Comparison of ENCODE assay signal across 9 cellular contexts in genomic region chr5:140402258-140403074, GRCh38. TPM values are rescaled to one million over a fixed set of nuclear protein-coding genes. Genes with fewer than 3 reads are reported as not detected.
DNase-seq lines count a peak whose midpoint lies in the region; ATAC-seq and TF ChIP-seq lines count a peak whose summit lies in the region.
"Had no signal": no experiment of that assay in that cellular context is flagged by ENCODE, and none has a peak within 500 bp of the region (broad histone marks: within the 10 kb centered on the region; RNA-seq: fewer than 3 reads in every experiment).

No MANE protein-coding gene starts in this region.

- no peaks in the 10 kb centered on the region for H3K9me3 Mint-ChIP-seq in osteocyte (ENCODE audit: unreplicated experiment)

- no peak for TF ChIP-seq EP300 in gastroesophageal sphincter (IDR thresholded peaks at IDR 0.05)

- peaks cover 8 to 56% (median 20%) of the 10 kb centered on the region in 3 donors for H3K4me1 ChIP-seq in gastroesophageal sphincter
- H3K4me1 ChIP-seq in tibial artery, result peaks cover 0 to 50% (median 30%) of the 10 kb centered on the region in 4 donors

- WGBS in gastroesophageal sphincter (ENCODE audit: low coverage in 1 of 2), 2 donors, result 3 to 8% methylated on average over 8 to 11 of the region's 36 CpGs

- intact Hi-C loops in tibial artery (cut with DNase I; ENCODE audit: low total_unique reads), result loop anchor here (5.0 to 10.0 kb wide), 4 partner anchors 162 to 1112 kb away; partner anchors contain the start of genes APBB3, HARS1, HARS2 and IK

- peaks cover 3% of the 10 kb centered on the region for H3K36me3 Mint-ChIP-seq in osteocyte (ENCODE audit: unreplicated experiment)
- H3K36me3 Mint-ChIP-seq: activated naive CD8-positive, alpha-beta T cell had no signal

- H3K4me3 Mint-ChIP-seq in osteocyte (ENCODE audit: unreplicated experiment), result no peak overlapping the region
- H3K4me3 Mint-ChIP-seq: activated naive CD8-positive, alpha-beta T cell had no signal

- H3K4me1 Mint-ChIP-seq in osteocyte (ENCODE audit: unreplicated experiment), result peaks cover 26% of the 10 kb centered on the region

- TF ChIP-seq CTCF in gastroesophageal sphincter (IDR thresholded peaks at IDR 0.05) (no peak), osteocyte (IDR thresholded peaks at IDR 0.05) (no peak), tibial artery (IDR thresholded peaks at IDR 0.05) (no peak)

- H3K27me3 ChIP-seq in gastroesophageal sphincter (no peaks in the 10 kb centered on the region), tibial artery (no peaks in the 10 kb centered on the region)

- peak overlapping the region; percentile 85 to 97 (median 92) for H3K27ac ChIP-seq in gastroesophageal sphincter
- H3K27ac ChIP-seq in tibial artery, result peak overlapping the region; percentile 96 to 97

- H3K27me3 Mint-ChIP-seq in osteocyte (ENCODE audit: unreplicated experiment), result no peaks in the 10 kb centered on the region
- H3K27me3 Mint-ChIP-seq: activated naive CD8-positive, alpha-beta T cell had no signal

- H3K9me3 ChIP-seq in gastroesophageal sphincter, result no peaks in the 10 kb centered on the region
- H3K9me3 ChIP-seq in tibial artery, result no peaks in the 10 kb centered on the region

- peak; percentile 52 for DNase-seq in D341Med (ENCODE audit: low spot score)
- DNase-seq in RPMI8226, result peak; percentile 55
- peak; percentile 84 for DNase-seq in activated effector memory CD4-positive, alpha-beta T cell treated with anti-CD3 and anti-CD28 coated beads, Interleukin-2, amount 50 U/mL, for 16 hours
- peak; percentile 84 for DNase-seq in osteocyte (ENCODE audit: extremely low spot score, unreplicated experiment)
- DNase-seq in tibial artery, result peak; percentile 37 to 72
- no peak for DNase-seq in epidermal melanocyte (ENCODE audit: insufficient read length, low spot score)

- H3K36me3 ChIP-seq in gastroesophageal sphincter (peaks cover 0 to 3% of the 10 kb centered on the region in 2 donors), tibial artery (peaks cover 0 to 7% (median 3%) of the 10 kb centered on the region in 3 donors)

- peak; percentile 1 for ATAC-seq in HG02970 (IDR thresholded peaks at IDR 0.05; ENCODE audit: low FRiP score, unreplicated experiment)
- no peak for ATAC-seq in gastroesophageal sphincter

- H3K4me3 ChIP-seq in gastroesophageal sphincter (peak overlapping the region; percentile 69 to 98), tibial artery (peak overlapping the region; percentile 76 to 97)

- no peak for TF ChIP-seq POLR2A in gastroesophageal sphincter (IDR thresholded peaks at IDR 0.05)

- no peak overlapping the region for H3K27ac Mint-ChIP-seq in osteocyte (ENCODE audit: unreplicated experiment)
- H3K27ac Mint-ChIP-seq: activated naive CD8-positive, alpha-beta T cell had no signal

RNA-seq across cellular contexts. Expression of gene ANKHD1, which starts 0.8 kb away (rescaled TPM):
- total RNA-seq in gastroesophageal sphincter, result 100 to 1,000 TPM in 1 of 4 donors, 10 to 100 TPM in 3; 52.7 to 156 (median 84.5) TPM
- 80.8 and 82.3 TPM in 2 replicates for total RNA-seq in osteocyte

RNA-seq across cellular contexts. Expression of gene SLC4A9, which starts 42.5 kb away (rescaled TPM):
- total RNA-seq in gastroesophageal sphincter (not detected), osteocyte (not detected in 2 replicates)

RNA-seq across cellular contexts. Expression of gene HBEGF, which starts 56.1 kb away (rescaled TPM):
- total RNA-seq in gastroesophageal sphincter (10 to 100 TPM in 1 of 4 donors, 1 to 10 TPM in 3; 4.7 to 17.4 (median 6.6) TPM), osteocyte (2.7 and 3.6 TPM in 2 replicates)
